ENCODE assay signal across 8 cellular contexts in the genomic region with DNA sequence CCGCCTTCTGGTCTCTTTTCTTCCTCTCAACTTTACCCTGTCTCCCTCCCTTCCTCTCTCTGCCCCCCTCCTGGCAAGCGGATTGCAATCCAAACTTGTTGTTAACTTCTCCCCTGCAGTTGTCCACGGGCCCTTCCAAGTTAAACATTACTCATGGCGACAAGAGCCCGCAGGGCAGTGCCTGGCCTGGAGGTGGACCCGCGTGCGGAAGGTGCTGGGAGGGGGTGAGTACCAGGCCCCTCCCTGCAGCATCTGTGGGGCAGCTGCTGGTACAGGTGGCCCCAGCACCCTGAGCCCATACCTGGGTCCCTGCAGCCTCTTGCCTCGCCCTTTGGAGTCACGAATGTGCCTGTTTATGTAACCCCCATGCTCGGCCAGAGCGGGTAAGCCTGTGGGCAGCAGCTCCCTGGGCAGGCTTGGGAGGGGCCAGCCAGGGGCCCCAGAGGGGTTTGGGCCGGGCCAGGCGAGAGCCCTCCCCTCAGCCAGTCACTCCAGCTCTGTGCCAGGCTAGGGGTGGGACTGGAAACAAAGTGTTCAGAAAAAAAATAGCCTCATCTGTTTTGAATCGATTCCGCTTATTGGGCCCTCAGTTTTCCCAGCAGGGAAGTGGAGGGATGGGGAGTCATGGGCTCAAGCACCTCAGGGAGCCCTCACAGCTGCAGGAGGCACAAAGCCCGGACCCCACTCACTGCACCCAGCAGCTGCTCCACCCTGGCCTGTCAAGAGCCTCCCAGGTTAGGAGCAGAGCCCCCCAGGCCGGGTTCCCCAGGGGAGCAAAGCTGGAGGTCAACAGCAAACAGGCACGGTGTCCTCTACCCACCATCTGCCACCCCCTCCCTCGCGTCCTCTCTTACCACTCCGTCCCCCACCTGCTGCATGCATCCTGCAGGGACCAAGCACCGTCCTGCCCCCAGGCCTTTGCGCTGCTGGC. TPM values are rescaled to one million over a fixed set of nuclear protein-coding genes. Genes with fewer than 3 reads are reported as not detected.
A peak's percentile ranks its signal among the peaks of the same experiment; 100 is the strongest.
DNase-seq lines count a peak whose midpoint lies in the region; ATAC-seq and TF ChIP-seq lines count a peak whose summit lies in the region.

No MANE protein-coding gene starts in this region.

- peak overlapping the region; percentile 92 for H3K27ac ChIP-seq in left ventricle myocardium inferior (replicated peaks)

- peak overlapping the region; percentile 73 for H3K9ac ChIP-seq in skeletal muscle satellite cell (ENCODE audit: low read depth, low read length)

- peak overlapping the region; percentile 81 for H3K4me2 ChIP-seq in skeletal muscle satellite cell (ENCODE audit: low read length)

- no peaks in the 10 kb centered on the region for H3K27me3 ChIP-seq in left ventricle myocardium inferior (ENCODE audit: low read depth)
- no peaks in the 10 kb centered on the region for H3K27me3 ChIP-seq in skeletal muscle satellite cell (ENCODE audit: control insufficient read depth, insufficient read depth, low read length)

- no peaks in the 10 kb centered on the region for H3K36me3 ChIP-seq in left ventricle myocardium inferior
- no peaks in the 10 kb centered on the region for H3K36me3 ChIP-seq in skeletal muscle satellite cell (ENCODE audit: insufficient read depth, low read length)

- H3K9me3 ChIP-seq in left ventricle myocardium inferior (replicated peaks) (no peaks in the 10 kb centered on the region), skeletal muscle satellite cell (replicated peaks; ENCODE audit: low read length) (no peaks in the 10 kb centered on the region)

- no peak for ATAC-seq in GM21526 (IDR thresholded peaks at IDR 0.05; ENCODE audit: low FRiP score, unreplicated experiment)

- H3K4me1 ChIP-seq in left ventricle myocardium inferior (peaks cover 78% of the 10 kb centered on the region), skeletal muscle satellite cell (ENCODE audit: control insufficient read depth, insufficient read depth, low read length) (peaks cover 68% of the 10 kb centered on the region)

- DNase-seq in GM04503 (ENCODE audit: low read depth) (peak; percentile 86), amniotic stem cell (lab: John Stamatoyannopoulos, UW) (peak; percentile 93), left ventricle myocardium inferior (peak; percentile 38), NCI-H82 (lab: John Stamatoyannopoulos, UW) (no peak)
- DNase-seq in stimulated activated CD4-positive, alpha-beta T cell treated with anti-CD3 and anti-CD28 coated beads, Interleukin-4, amount 100 ng/mL, for 4 hours, result no peak
- no peak for DNase-seq in stimulated activated CD4-positive, alpha-beta T cell treated with anti-CD3 and anti-CD28 coated beads, Interleukin-4, amount 100 ng/mL, for 1 hour

- no peak for TF ChIP-seq CTCF in left ventricle myocardium inferior (IDR thresholded peaks at IDR 0.05; ENCODE audit: borderline replicate concordance)

- intact Hi-C loops in left ventricle myocardium inferior (cut with micrococcal nuclease), result no loop called here

- H3K4me3 ChIP-seq in left ventricle myocardium inferior (no peak overlapping the region), skeletal muscle satellite cell (ENCODE audit: low read length) (peak overlapping the region; percentile 60)

RNA-seq across cellular contexts. Expression of gene FAAP20, which starts 14.0 kb away (rescaled TPM):
- total RNA-seq in left ventricle myocardium inferior, result 37.0 TPM
- total RNA-seq in skeletal muscle satellite cell (2012; rRNA removed), result 14.2 and 22.3 TPM in 2 replicates

RNA-seq across cellular contexts. Expression of gene SKI, which starts 19.5 kb away (rescaled TPM):
- 37.9 TPM for total RNA-seq in left ventricle myocardium inferior
- total RNA-seq in skeletal muscle satellite cell (2012; rRNA removed), result 16.7 and 24.0 TPM in 2 replicates

Comparison
In these comparisons a context has a peak if more than half of its experiments do, and no peak if none do; other contexts are left out.
1. DNase-seq: peak in GM04503 (single experiment), amniotic stem cell (single experiment) and left ventricle myocardium inferior (single experiment); none in stimulated activated CD4-positive, alpha-beta T cell treated with anti-CD3 and anti-CD28 coated beads, Interleukin-4, amount 100 ng/mL, for 4 hours (0 of 2), stimulated activated CD4-positive, alpha-beta T cell treated with anti-CD3 and anti-CD28 coated beads, Interleukin-4, amount 100 ng/mL, for 1 hour (single experiment) and NCI-H82 (single experiment).